24 cellular contexts compared by ENCODE assay signal in genomic region chr9:75447281-75447680, GRCh38.
"Had no signal": no experiment of that assay in that cellular context is flagged by ENCODE, and none has a peak within 500 bp of the region (broad histone marks: within the 10 kb centered on the region; RNA-seq: fewer than 3 reads in every experiment).

No MANE protein-coding gene starts in this region.

- H3K9me3 ChIP-seq: ovary, psoas muscle, sigmoid colon, stomach, transverse colon had no signal

- H3K27ac ChIP-seq: hepatocyte, psoas muscle, stomach had no signal

- H3K4me3 ChIP-seq: coronary artery, hepatocyte, ovary, psoas muscle, sigmoid colon, stomach, transverse colon had no signal

- H3K36me3 ChIP-seq: ovary, sigmoid colon, stomach, transverse colon had no signal

- H3K36me3 Mint-ChIP-seq: naive thymus-derived CD4-positive, alpha-beta T cell; stimulated activated effector memory CD8-positive, alpha-beta T cell treated with anti-CD3 and anti-CD28 coated beads, Interleukin-12 subunit alpha, Interleukin-12 subunit beta, amount 100 ng/mL, for 72 hours had no signal

- DNase-seq: dermis blood vessel endothelial cell; effector memory CD4-positive, alpha-beta T cell; erythroblast; head of caudate nucleus; kidney; mesenchymal stem cell; midbrain; naive thymus-derived CD4-positive, alpha-beta T cell; nucleus accumbens; ovary; posterior cingulate gyrus; psoas muscle; right cardiac atrium; sigmoid colon; stimulated activated CD4-positive, alpha-beta T cell treated with anti-CD3 and anti-CD28 coated beads, Interleukin-2, amount 100 ng/mL, for 24 hours; stimulated activated CD4-positive, alpha-beta T cell treated with anti-CD3 and anti-CD28 coated beads, Interleukin-4, amount 100 ng/mL, for 24 hours; stimulated activated naive CD4-positive, alpha-beta T cell treated with Interleukin-2 at 50 U/mL for 16 hours; stomach; transverse colon had no signal

- ATAC-seq: left lobe of liver; naive thymus-derived CD4-positive, alpha-beta T cell; stimulated activated effector memory CD8-positive, alpha-beta T cell treated with anti-CD3 and anti-CD28 coated beads, Interleukin-12 subunit alpha, Interleukin-12 subunit beta, amount 100 ng/mL, for 72 hours had no signal

- H3K4me1 Mint-ChIP-seq: naive thymus-derived CD4-positive, alpha-beta T cell; stimulated activated effector memory CD8-positive, alpha-beta T cell treated with anti-CD3 and anti-CD28 coated beads, Interleukin-12 subunit alpha, Interleukin-12 subunit beta, amount 100 ng/mL, for 72 hours had no signal

- H3K4me1 ChIP-seq: psoas muscle had no signal

- H3K4me3 Mint-ChIP-seq: naive thymus-derived CD4-positive, alpha-beta T cell; nephron; stimulated activated effector memory CD8-positive, alpha-beta T cell treated with anti-CD3 and anti-CD28 coated beads, Interleukin-12 subunit alpha, Interleukin-12 subunit beta, amount 100 ng/mL, for 72 hours had no signal

- H3K27me3 ChIP-seq: hepatocyte, ovary, sigmoid colon, stomach, transverse colon had no signal

- H3K27ac Mint-ChIP-seq: naive thymus-derived CD4-positive, alpha-beta T cell; stimulated activated effector memory CD8-positive, alpha-beta T cell treated with anti-CD3 and anti-CD28 coated beads, Interleukin-12 subunit alpha, Interleukin-12 subunit beta, amount 100 ng/mL, for 72 hours had no signal
